ENCODE assay signal across 1 cellular context in the genomic region with DNA sequence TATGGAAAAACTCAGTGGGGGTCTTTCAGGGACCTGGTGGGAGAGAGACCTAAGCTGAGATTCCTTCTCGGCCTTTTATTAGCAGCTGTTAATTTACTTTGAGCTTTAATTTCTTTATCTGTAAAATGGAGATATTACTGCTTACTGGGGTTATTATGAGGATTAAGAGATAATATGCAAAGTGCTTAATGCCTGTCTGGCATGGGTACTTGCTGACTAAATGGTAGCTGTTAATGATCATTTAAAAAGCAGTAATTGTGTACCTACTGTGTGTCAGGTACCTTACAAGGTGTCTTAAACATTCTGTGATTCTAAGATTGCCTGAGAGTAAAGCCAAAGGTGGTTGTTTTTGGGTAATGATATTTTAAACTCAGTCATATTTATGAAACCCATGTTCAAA.
TF ChIP-seq lines count a peak whose summit lies in the region.

No MANE protein-coding gene starts in this region.

TF ChIP-seq in endothelial cell of umbilical vein, 7 proteins besides CTCF, POLR2A, EP300 and RAD21 (continued from another document):
- TF ChIP-seq GATA2 (IDR thresholded peaks at IDR 0.05; ENCODE audit: insufficient read depth, insufficient read length, low read depth, low read length) (no peak), MYC (IDR thresholded peaks at IDR 0.05; ENCODE audit: low read depth, low read length) (no peak), POLR2AphosphoS5 (IDR thresholded peaks at IDR 0.05; ENCODE audit: insufficient read depth, low read depth, low read length) (no peak), EZH2 (IDR thresholded peaks at IDR 0.05; ENCODE audit: borderline replicate concordance, low read depth, low read length, severe bottlenecking) (no peak)
